Comparison of ENCODE assay signal across 1 cellular context in the genomic region with DNA sequence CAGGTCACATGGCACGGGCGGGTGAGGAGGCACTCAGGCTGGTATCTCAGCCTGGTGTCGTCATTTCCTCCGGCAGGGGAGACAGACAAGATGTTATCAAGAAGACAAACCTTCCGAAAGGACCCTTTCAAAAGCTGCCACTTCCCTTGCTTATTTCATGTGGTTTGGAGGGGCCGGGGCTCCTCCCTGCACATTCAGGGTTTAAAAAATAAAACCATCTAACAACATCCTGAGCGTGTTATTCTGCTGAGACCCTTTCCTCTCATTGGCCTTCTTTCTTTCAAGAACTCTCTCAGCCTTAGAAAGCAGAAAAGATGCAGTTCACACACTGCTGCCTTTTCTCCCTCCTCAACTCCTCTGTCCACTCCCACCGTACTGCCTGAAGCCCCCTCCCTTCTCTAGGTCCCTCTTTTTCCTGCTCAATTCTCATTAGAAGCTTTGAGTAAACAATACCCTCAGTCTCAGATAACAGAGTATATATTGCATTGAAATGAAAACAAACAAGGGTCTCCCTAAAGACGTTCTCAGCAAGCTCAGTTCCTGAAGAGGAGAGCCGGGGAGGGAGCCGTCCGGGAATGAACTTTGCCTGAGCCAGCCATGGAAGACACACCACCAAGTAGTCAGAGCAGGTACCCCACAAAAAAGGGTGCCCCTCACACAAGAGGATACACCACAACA.
A peak's percentile ranks its signal among the peaks of the same experiment; 100 is the strongest.
TF ChIP-seq lines count a peak whose summit lies in the region.

No MANE protein-coding gene starts in this region.

TF ChIP-seq in SK-N-SH, 30 proteins besides CTCF, POLR2A, EP300 and RAD21 (continued from another document):
- TF ChIP-seq, protein P1, sequence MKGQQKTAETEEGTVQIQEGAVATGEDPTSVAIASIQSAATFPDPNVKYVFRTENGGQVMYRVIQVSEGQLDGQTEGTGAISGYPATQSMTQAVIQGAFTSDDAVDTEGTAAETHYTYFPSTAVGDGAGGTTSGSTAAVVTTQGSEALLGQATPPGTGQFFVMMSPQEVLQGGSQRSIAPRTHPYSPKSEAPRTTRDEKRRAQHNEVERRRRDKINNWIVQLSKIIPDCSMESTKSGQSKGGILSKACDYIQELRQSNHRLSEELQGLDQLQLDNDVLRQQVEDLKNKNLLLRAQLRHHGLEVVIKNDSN (IDR thresholded peaks at IDR 0.05; ENCODE audit: borderline replicate concordance, low read depth) = peak; percentile 76
- TF ChIP-seq SIN3A (IDR thresholded peaks at IDR 0.05; ENCODE audit: borderline replicate concordance, low read depth, low read length) (0 out of 2 replicates have a peak, but pooled peaks have one; percentile 35), RXRA (IDR thresholded peaks at IDR 0.05; ENCODE audit: borderline replicate concordance, low read depth) (peak; percentile 41; the same call in 1 of the 2 replicates), EZH2phosphoT487 (IDR thresholded peaks at IDR 0.05; ENCODE audit: borderline replicate concordance, low read depth) (no peak), JUND (IDR thresholded peaks at IDR 0.05) (peak; percentile 42; the same call in 1 of the 2 replicates), TCF12 (IDR thresholded peaks at IDR 0.05) (peak; percentile 73)
- TF ChIP-seq, protein P2, sequence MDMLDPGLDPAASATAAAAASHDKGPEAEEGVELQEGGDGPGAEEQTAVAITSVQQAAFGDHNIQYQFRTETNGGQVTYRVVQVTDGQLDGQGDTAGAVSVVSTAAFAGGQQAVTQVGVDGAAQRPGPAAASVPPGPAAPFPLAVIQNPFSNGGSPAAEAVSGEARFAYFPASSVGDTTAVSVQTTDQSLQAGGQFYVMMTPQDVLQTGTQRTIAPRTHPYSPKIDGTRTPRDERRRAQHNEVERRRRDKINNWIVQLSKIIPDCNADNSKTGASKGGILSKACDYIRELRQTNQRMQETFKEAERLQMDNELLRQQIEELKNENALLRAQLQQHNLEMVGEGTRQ (IDR thresholded peaks at IDR 0.05; ENCODE audit: borderline replicate concordance, low read depth, low read length) = no peak
- TF ChIP-seq, protein P3, sequence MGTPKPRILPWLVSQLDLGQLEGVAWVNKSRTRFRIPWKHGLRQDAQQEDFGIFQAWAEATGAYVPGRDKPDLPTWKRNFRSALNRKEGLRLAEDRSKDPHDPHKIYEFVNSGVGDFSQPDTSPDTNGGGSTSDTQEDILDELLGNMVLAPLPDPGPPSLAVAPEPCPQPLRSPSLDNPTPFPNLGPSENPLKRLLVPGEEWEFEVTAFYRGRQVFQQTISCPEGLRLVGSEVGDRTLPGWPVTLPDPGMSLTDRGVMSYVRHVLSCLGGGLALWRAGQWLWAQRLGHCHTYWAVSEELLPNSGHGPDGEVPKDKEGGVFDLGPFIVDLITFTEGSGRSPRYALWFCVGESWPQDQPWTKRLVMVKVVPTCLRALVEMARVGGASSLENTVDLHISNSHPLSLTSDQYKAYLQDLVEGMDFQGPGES (IDR thresholded peaks at IDR 0.05; ENCODE audit: low read depth, low read length) = no peak
- TF ChIP-seq, protein P4, sequence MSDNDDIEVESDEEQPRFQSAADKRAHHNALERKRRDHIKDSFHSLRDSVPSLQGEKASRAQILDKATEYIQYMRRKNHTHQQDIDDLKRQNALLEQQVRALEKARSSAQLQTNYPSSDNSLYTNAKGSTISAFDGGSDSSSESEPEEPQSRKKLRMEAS (IDR thresholded peaks at IDR 0.05; ENCODE audit: low read depth) = peak; percentile 71; the same call in 1 of the 2 replicates
